Comparison of ENCODE assay signal across 1 cellular context in the genomic region with DNA sequence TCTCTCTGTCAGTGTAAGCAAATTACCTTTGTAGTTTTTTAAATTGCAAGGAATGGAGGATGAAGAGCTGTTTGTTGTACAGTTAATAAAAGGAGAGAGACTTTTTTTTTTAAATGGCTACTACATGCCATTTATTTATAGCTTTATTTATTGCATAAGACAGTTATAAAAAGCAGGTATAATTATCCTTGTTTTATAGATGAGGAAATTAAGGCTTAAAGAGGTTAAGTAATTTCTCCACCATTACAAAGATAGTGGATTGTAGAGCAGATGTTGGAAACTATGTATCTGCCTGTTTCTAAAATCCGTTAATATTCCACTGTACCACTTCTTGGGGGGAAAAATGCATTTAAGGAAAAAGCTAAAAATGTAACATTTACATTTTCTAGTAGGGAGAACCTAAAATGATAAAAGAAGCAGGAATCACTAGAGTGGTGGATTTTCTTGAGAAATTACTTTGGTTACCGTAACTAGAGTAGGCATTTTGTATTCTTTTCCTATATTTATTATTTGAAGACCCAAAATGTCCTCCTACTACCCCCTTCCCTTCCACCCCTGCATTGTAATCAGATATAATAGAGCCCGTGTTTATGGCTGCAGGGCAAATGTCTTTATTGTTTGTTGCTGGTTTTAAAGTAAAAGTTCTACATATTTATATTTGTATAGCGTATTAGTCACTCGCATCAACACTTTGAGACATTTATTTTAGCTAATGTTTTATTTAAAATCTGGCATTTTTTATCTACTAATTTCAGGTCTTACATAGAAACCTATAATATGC.
TF ChIP-seq lines count a peak whose summit lies in the region.

No MANE protein-coding gene starts in this region.

TF ChIP-seq in H1, 55 proteins besides CTCF, POLR2A, EP300 and RAD21:
- TF ChIP-seq CHD2 (IDR thresholded peaks at IDR 0.05; ENCODE audit: low read length) (no peak), CEBPB (IDR thresholded peaks at IDR 0.05; ENCODE audit: low read depth, low read length) (0 out of 2 replicates have a peak, but pooled peaks have one; percentile 51)
